ENCODE assay signal across 8 cellular contexts in genomic region chr4:143337600-143338287, GRCh38. TPM values are rescaled to one million over a fixed set of nuclear protein-coding genes. Genes with fewer than 3 reads are reported as not detected.
DNase-seq lines count a peak whose midpoint lies in the region; ATAC-seq lines count a peak whose summit lies in the region.

No MANE protein-coding gene starts in this region.

- peaks cover 5% of the 10 kb centered on the region for H3K27me3 ChIP-seq in CD4-positive, alpha-beta memory T cell (ENCODE audit: insufficient read depth, low read length)
- H3K27me3 ChIP-seq in Karpas-422 (ENCODE audit: low read length): no peaks in the 10 kb centered on the region

- H3K4me1 Mint-ChIP-seq in CD4-positive, alpha-beta memory T cell: peaks cover 3 to 7% (median 5%) of the 10 kb centered on the region in 4 donors
- H3K4me1 Mint-ChIP-seq in activated T-helper 1 cell treated with anti-CD3 and anti-CD28 coated beads, Interleukin-12 subunit alpha, Interleukin-12 subunit beta, Interleukin-2, Interleukin-4 antibody, amounts not matched to agents 30 ng/mL and 10 ng/mL and 1 ng/mL, durations not matched to agents 14 hours and 24 hours and 36 hours (ENCODE audit: low read depth): peaks cover 6% of the 10 kb centered on the region

- no peak overlapping the region for H3K27ac Mint-ChIP-seq in CD4-positive, alpha-beta memory T cell
- H3K27ac Mint-ChIP-seq in activated T-helper 1 cell treated with anti-CD3 and anti-CD28 coated beads, Interleukin-12 subunit alpha, Interleukin-12 subunit beta, Interleukin-2, Interleukin-4 antibody, amounts not matched to agents 30 ng/mL and 10 ng/mL and 1 ng/mL, durations not matched to agents 14 hours and 24 hours and 36 hours: no peak overlapping the region

- H3K79me2 ChIP-seq in Karpas-422 (ENCODE audit: low read length): no peaks in the 10 kb centered on the region

- CTCF ChIA-PET in CD4-positive, alpha-beta memory T cell (lab: Charles Lee; ENCODE audit: partially characterized antibody): no interaction called here

- peaks cover 0 to 4% (median 0%) of the 10 kb centered on the region in 8 donors for H3K9me3 Mint-ChIP-seq in CD4-positive, alpha-beta memory T cell
- H3K9me3 Mint-ChIP-seq in activated T-helper 1 cell treated with anti-CD3 and anti-CD28 coated beads, Interleukin-12 subunit alpha, Interleukin-12 subunit beta, Interleukin-2, Interleukin-4 antibody, amounts not matched to agents 30 ng/mL and 10 ng/mL and 1 ng/mL, durations not matched to agents 14 hours and 24 hours and 36 hours: no peaks in the 10 kb centered on the region

- POLR2A ChIA-PET in CD4-positive, alpha-beta memory T cell (lab: Charles Lee; ENCODE audit: partially characterized antibody): no interaction called here

- DNase-seq in CD4-positive, alpha-beta memory T cell: no peak
- DNase-seq in HT1080 (ENCODE audit: low read depth) (peak; percentile 36), Right ventricle myocardium superior (peak; percentile 71), nucleus accumbens (lab: John Stamatoyannopoulos, UW) (peak in 53 of 56 donors; percentile 14 to 80 (median 52)), Karpas-422 (no peak), NCI-H2029 treated with DMSO at 0.1 percent for 48 hours (lab: John Stamatoyannopoulos, UW) (no peak)
- DNase-seq in activated T-helper 1 cell treated with anti-CD3 and anti-CD28 coated beads, Interleukin-12 subunit alpha, Interleukin-12 subunit beta, Interleukin-2, Interleukin-4 antibody, amounts not matched to agents 30 ng/mL and 10 ng/mL and 1 ng/mL, durations not matched to agents 14 hours and 24 hours and 36 hours (ENCODE audit: low spot score): no peak

- H3K4me3 ChIP-seq in CD4-positive, alpha-beta memory T cell (ENCODE audit: low read length in 2 of 2): no peak overlapping the region
- H3K4me3 ChIP-seq in Karpas-422 (ENCODE audit: low read length): no peak overlapping the region

- H3K4me2 ChIP-seq in Karpas-422 (ENCODE audit: low read depth, low read length, poor library complexity, severe bottlenecking): no peak overlapping the region

- H3K36me3 Mint-ChIP-seq in CD4-positive, alpha-beta memory T cell: no peaks in the 10 kb centered on the region
- H3K36me3 Mint-ChIP-seq in activated T-helper 1 cell treated with anti-CD3 and anti-CD28 coated beads, Interleukin-12 subunit alpha, Interleukin-12 subunit beta, Interleukin-2, Interleukin-4 antibody, amounts not matched to agents 30 ng/mL and 10 ng/mL and 1 ng/mL, durations not matched to agents 14 hours and 24 hours and 36 hours (ENCODE audit: low read depth): no peaks in the 10 kb centered on the region

- intact Hi-C loops in CD4-positive, alpha-beta memory T cell (cut with micrococcal nuclease): no loop called here
- intact Hi-C loops in activated T-helper 1 cell treated with anti-CD3 and anti-CD28 coated beads, Interleukin-12 subunit alpha, Interleukin-12 subunit beta, Interleukin-2, Interleukin-4 antibody, amounts not matched to agents 30 ng/mL and 10 ng/mL and 1 ng/mL, durations not matched to agents 14 hours and 24 hours and 36 hours (cut with micrococcal nuclease): loop anchor here (2.0 kb wide), 2 partner anchors 21 to 153 kb away; partner anchors contain the start of gene USP38
- intact Hi-C loops in Right ventricle myocardium superior (cut with DNase I): loop anchor here (5.0 to 10.0 kb wide), 3 partner anchors 45 to 135 kb away; no protein-coding TSS in a partner anchor

- H3K9me3 ChIP-seq in CD4-positive, alpha-beta memory T cell (ENCODE audit: control insufficient read depth in 1 of 2, low read length in 2 of 2): no peaks in the 10 kb centered on the region
- no peaks in the 10 kb centered on the region; the same call in 1 of the 2 replicates for H3K9me3 ChIP-seq in Karpas-422 (ENCODE audit: low read length)

- no peak overlapping the region for H2AFZ ChIP-seq in Karpas-422 (ENCODE audit: low read length)

- H3K36me3 ChIP-seq in CD4-positive, alpha-beta memory T cell (ENCODE audit: insufficient read depth, low read length): no peaks in the 10 kb centered on the region
- no peaks in the 10 kb centered on the region for H3K36me3 ChIP-seq in Karpas-422 (ENCODE audit: insufficient read depth, low read length)

- H3K9ac ChIP-seq in Karpas-422 (ENCODE audit: low read length): no peak overlapping the region

- no peak overlapping the region for H3K27ac ChIP-seq in CD4-positive, alpha-beta memory T cell (ENCODE audit: low read depth, low read length)
- no peak overlapping the region for H3K27ac ChIP-seq in Karpas-422 (ENCODE audit: low read length)

- peak; percentile 26 for ATAC-seq in Right ventricle myocardium superior (ENCODE audit: poor library complexity)
- no peak for ATAC-seq in HG03460 (IDR thresholded peaks at IDR 0.05; ENCODE audit: unreplicated experiment)

- peak overlapping the region; percentile 74 to 93 (median 84) for H3K4me3 Mint-ChIP-seq in CD4-positive, alpha-beta memory T cell
- peak overlapping the region; percentile 89 for H3K4me3 Mint-ChIP-seq in activated T-helper 1 cell treated with anti-CD3 and anti-CD28 coated beads, Interleukin-12 subunit alpha, Interleukin-12 subunit beta, Interleukin-2, Interleukin-4 antibody, amounts not matched to agents 30 ng/mL and 10 ng/mL and 1 ng/mL, durations not matched to agents 14 hours and 24 hours and 36 hours

- H3K4me1 ChIP-seq in CD4-positive, alpha-beta memory T cell (ENCODE audit: insufficient read depth, low read length): peaks cover 9% of the 10 kb centered on the region
- H3K4me1 ChIP-seq in Karpas-422 (ENCODE audit: low read length): no peaks in the 10 kb centered on the region

- peaks cover 29 to 34% of the 10 kb centered on the region in 2 donors for H3K27me3 Mint-ChIP-seq in CD4-positive, alpha-beta memory T cell
- peaks cover 57% of the 10 kb centered on the region for H3K27me3 Mint-ChIP-seq in activated T-helper 1 cell treated with anti-CD3 and anti-CD28 coated beads, Interleukin-12 subunit alpha, Interleukin-12 subunit beta, Interleukin-2, Interleukin-4 antibody, amounts not matched to agents 30 ng/mL and 10 ng/mL and 1 ng/mL, durations not matched to agents 14 hours and 24 hours and 36 hours (ENCODE audit: insufficient read depth)

- no peaks in the 10 kb centered on the region for H4K20me1 ChIP-seq in Karpas-422 (ENCODE audit: insufficient read depth, low read depth, low read length)

- no peaks in the 10 kb centered on the region for H3K9me2 ChIP-seq in Karpas-422 (replicated peaks; ENCODE audit: insufficient read depth, low read length)

RNA-seq across cellular contexts. Expression of gene GAB1, which starts 1.1 kb away (rescaled TPM):
- under 1 TPM; 0.26 to 0.78 TPM for total RNA-seq in CD4-positive, alpha-beta memory T cell
- polyA plus RNA-seq in CD4-positive, alpha-beta memory T cell: not detected
- 6.3 and 9.8 TPM in 2 replicates for total RNA-seq in HT1080 (2014; rRNA removed; shearing (Covaris generic))
- 2.7 and 5.2 TPM in 2 replicates for polyA plus RNA-seq in HT1080 (2015; cell fraction: cytosol; rRNA removed)
- 6.8 and 10.5 TPM in 2 replicates for polyA plus RNA-seq in HT1080 (2015; cell fraction: nucleus; rRNA removed)
- 0.66 and 1.4 TPM in 2 replicates for total RNA-seq in activated T-helper 1 cell treated with anti-CD3 and anti-CD28 coated beads, Interleukin-12 subunit alpha, Interleukin-12 subunit beta, Interleukin-2, Interleukin-4 antibody, amounts not matched to agents 30 ng/mL and 10 ng/mL and 1 ng/mL, durations not matched to agents 14 hours and 24 hours and 36 hours
- 72.5 TPM for total RNA-seq in Right ventricle myocardium superior
- 0.58 TPM in 1 of 2 replicates, not detected in the other for total RNA-seq in Karpas-422 (2014; rRNA removed; shearing (Covaris generic); ENCODE audit: low replicate concordance)

Comparison
In these comparisons a context has a peak if more than half of its experiments do, and no peak if none do; other contexts are left out.
1. DNase-seq: peak in HT1080 (single experiment), Right ventricle myocardium superior (single experiment) and nucleus accumbens (53 of 56); none in CD4-positive, alpha-beta memory T cell (0 of 5), activated T-helper 1 cell treated with anti-CD3 and anti-CD28 coated beads, Interleukin-12 subunit alpha, Interleukin-12 subunit beta, Interleukin-2, Interleukin-4 antibody, amounts not matched to agents 30 ng/mL and 10 ng/mL and 1 ng/mL, durations not matched to agents 14 hours and 24 hours and 36 hours (single experiment), Karpas-422 (single experiment) and NCI-H2029 treated with DMSO at 0.1 percent for 48 hours (single experiment).